Comparison of ENCODE assay signal across 1 cellular context in genomic region chr3:141804778-141805639, GRCh38.
A peak's percentile ranks its signal among the peaks of the same experiment; 100 is the strongest.
TF ChIP-seq lines count a peak whose summit lies in the region.

No MANE protein-coding gene starts in this region.

TF ChIP-seq in K562, 482 proteins besides CTCF, POLR2A, EP300 and RAD21 (continued from another document and continues in another):
- TF ChIP-seq MGA (IDR thresholded peaks at IDR 0.05) (peak; percentile 56), MXD1 (CRISPR knock-in tag; IDR thresholded peaks at IDR 0.05; ENCODE audit: borderline replicate concordance, poor library complexity, severe bottlenecking) (no peak), ZMIZ1 (IDR thresholded peaks at IDR 0.05; ENCODE audit: low read depth in 2 of 2, low read length in 2 of 2) (peak in 1 of 2 experiments; percentile 81; a peak in 2 of 4 replicates), EGR1 (conservative IDR thresholded peaks at IDR 0.05) (peak; percentile 99), HMGXB4 (CRISPR knock-in tag; IDR thresholded peaks at IDR 0.05) (no peak), COPS2 (conservative IDR thresholded peaks at IDR 0.05) (no peak), ZC3H8 (IDR thresholded peaks at IDR 0.05) (peak; percentile 88; the same call in 1 of the 2 replicates), MEIS2 (IDR thresholded peaks at IDR 0.05; ENCODE audit: partially characterized antibody) (peak; percentile 84), ZNF347 (CRISPR knock-in tag; IDR thresholded peaks at IDR 0.05; ENCODE audit: low read depth) (no peak), HDGF (IDR thresholded peaks at IDR 0.05) (peak; percentile 100), RFX5 (IDR thresholded peaks at IDR 0.05; ENCODE audit: low read depth, low read length) (no peak), ZNF699 (CRISPR knock-in tag; IDR thresholded peaks at IDR 0.05; ENCODE audit: insufficient replicate concordance) (no peak), ZNF445 (CRISPR knock-in tag; IDR thresholded peaks at IDR 0.05; ENCODE audit: low read depth) (0 out of 2 replicates have a peak, but pooled peaks have one; percentile 8), ZNF740 (CRISPR knock-in tag; IDR thresholded peaks at IDR 0.05) (no peak), ZNF740 (tag; IDR thresholded peaks at IDR 0.05) (peak in 1 of 2 experiments; percentile 46; a peak in 1 of 4 replicates), CBFA2T2 (conservative IDR thresholded peaks at IDR 0.05) (peak; percentile 95), XRCC5 (IDR thresholded peaks at IDR 0.05; ENCODE audit: low read depth, low read length) (no peak), ELF1 (tag; IDR thresholded peaks at IDR 0.05) (no peak), ZNF197 (CRISPR knock-in tag; IDR thresholded peaks at IDR 0.05; ENCODE audit: low read depth) (no peak), KAT2B (IDR thresholded peaks at IDR 0.05; ENCODE audit: low read depth, low read length) (no peak), RBM14 (IDR thresholded peaks at IDR 0.05; ENCODE audit: borderline replicate concordance, insufficient read depth, low read depth, low read length) (no peak), EP400 (IDR thresholded peaks at IDR 0.05) (peak; percentile 63), KDM5B (IDR thresholded peaks at IDR 0.05; ENCODE audit: insufficient replicate concordance, low read depth, low read length) (no peak), ZNF174 (CRISPR knock-in tag; IDR thresholded peaks at IDR 0.05) (no peak), HEY1 (CRISPR knock-in tag; IDR thresholded peaks at IDR 0.05; ENCODE audit: borderline replicate concordance) (no peak), SMARCA5 (IDR thresholded peaks at IDR 0.05) (peak; percentile 99), USF1 (CRISPR knock-in tag; IDR thresholded peaks at IDR 0.05) (no peak; the same call in 1 of the 2 replicates), ZNF263 (CRISPR knock-in tag; IDR thresholded peaks at IDR 0.05; ENCODE audit: borderline replicate concordance) (peak; percentile 10; the same call in 1 of the 2 replicates), NEUROD1 (IDR thresholded peaks at IDR 0.05; ENCODE audit: borderline replicate concordance, low read depth, low read length, partially characterized antibody) (peak; percentile 68), ZNF57 (CRISPR knock-in tag; IDR thresholded peaks at IDR 0.05) (no peak), ESRRA (IDR thresholded peaks at IDR 0.05; ENCODE audit: borderline replicate concordance, low read depth) (peak; percentile 78), STAG1 (CRISPR knock-in tag; IDR thresholded peaks at IDR 0.05; ENCODE audit: borderline replicate concordance) (no peak), FOXA1 (IDR thresholded peaks at IDR 0.05; ENCODE audit: borderline replicate concordance) (no peak), ARID1B (IDR thresholded peaks at IDR 0.05) (peak; percentile 99), NFIC (IDR thresholded peaks at IDR 0.05) (peak; percentile 83), CXXC5 (CRISPR knock-in tag; IDR thresholded peaks at IDR 0.05) (peak; percentile 67), MCM3 (IDR thresholded peaks at IDR 0.05) (peak; percentile 88; the same call in 1 of the 2 replicates), NONO (IDR thresholded peaks at IDR 0.05; ENCODE audit: low read depth in 2 of 2, low read length in 1 of 2) (no peak), U2AF2 (optimal IDR thresholded peaks at IDR 0.05; ENCODE audit: low read depth, low read length) (no peak), DMBX1 (CRISPR knock-in tag; IDR thresholded peaks at IDR 0.05; ENCODE audit: borderline replicate concordance) (peak; percentile 48; the same call in 1 of the 2 replicates), ZNF41 (CRISPR knock-in tag; conservative IDR thresholded peaks at IDR 0.05) (no peak), ZNF134 (CRISPR knock-in tag; conservative IDR thresholded peaks at IDR 0.05) (no peak), ZBTB43 (CRISPR knock-in tag; IDR thresholded peaks at IDR 0.05) (peak; percentile 77), SNAPC5 (CRISPR knock-in tag; IDR thresholded peaks at IDR 0.05) (no peak), PYGO2 (tag; IDR thresholded peaks at IDR 0.05) (peak; percentile 9; the same call in 1 of the 2 replicates), HNRNPL (IDR thresholded peaks at IDR 0.05; ENCODE audit: low read depth, low read length) (no peak), SRF (CRISPR knock-in tag; IDR thresholded peaks at IDR 0.05) (peak in 1 of 2 experiments; percentile 24; a peak in 1 of 4 replicates), HDAC3 (IDR thresholded peaks at IDR 0.05; ENCODE audit: borderline replicate concordance, partially characterized antibody) (peak; percentile 91), SMAD4 (CRISPR knock-in tag; conservative IDR thresholded peaks at IDR 0.05) (peak; percentile 93)
